ENCODE assay signal across 1 cellular context in the genomic region with DNA sequence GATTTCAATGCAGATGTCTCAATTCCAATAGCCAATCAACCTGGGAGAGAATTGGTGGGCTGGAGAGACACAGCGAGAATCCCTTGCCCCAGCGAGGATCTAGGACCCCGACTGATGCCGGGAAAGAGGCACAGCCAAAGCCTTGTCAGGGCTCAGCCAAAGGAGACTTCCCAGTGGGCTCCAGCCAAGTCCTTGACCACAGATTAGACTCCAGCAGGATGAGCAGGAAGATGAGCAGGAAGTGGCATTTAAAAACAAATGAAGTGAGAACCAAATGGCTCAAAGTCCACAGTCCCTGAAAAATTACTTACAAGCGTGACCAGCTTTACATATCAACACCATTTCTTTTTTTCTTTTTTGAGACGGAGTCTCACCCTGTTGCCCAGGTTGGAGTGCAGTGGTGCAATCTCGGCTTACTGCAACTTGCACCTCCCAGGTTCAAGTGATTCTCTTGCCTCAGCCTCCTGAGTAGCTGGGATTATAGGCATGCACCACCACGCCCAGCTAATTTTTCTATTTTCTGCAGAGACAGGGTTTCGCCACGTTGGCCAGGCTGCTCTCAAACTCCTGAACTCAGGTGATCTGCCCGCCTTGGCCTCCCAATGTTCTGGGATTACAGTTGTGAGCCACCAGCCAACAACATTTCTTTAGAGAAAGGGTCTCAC.
TF ChIP-seq lines count a peak whose summit lies in the region.

No MANE protein-coding gene starts in this region.

TF ChIP-seq in GM23338, 12 proteins besides CTCF, POLR2A, EP300 and RAD21 (continued from another document):
- TF ChIP-seq, protein P1, sequence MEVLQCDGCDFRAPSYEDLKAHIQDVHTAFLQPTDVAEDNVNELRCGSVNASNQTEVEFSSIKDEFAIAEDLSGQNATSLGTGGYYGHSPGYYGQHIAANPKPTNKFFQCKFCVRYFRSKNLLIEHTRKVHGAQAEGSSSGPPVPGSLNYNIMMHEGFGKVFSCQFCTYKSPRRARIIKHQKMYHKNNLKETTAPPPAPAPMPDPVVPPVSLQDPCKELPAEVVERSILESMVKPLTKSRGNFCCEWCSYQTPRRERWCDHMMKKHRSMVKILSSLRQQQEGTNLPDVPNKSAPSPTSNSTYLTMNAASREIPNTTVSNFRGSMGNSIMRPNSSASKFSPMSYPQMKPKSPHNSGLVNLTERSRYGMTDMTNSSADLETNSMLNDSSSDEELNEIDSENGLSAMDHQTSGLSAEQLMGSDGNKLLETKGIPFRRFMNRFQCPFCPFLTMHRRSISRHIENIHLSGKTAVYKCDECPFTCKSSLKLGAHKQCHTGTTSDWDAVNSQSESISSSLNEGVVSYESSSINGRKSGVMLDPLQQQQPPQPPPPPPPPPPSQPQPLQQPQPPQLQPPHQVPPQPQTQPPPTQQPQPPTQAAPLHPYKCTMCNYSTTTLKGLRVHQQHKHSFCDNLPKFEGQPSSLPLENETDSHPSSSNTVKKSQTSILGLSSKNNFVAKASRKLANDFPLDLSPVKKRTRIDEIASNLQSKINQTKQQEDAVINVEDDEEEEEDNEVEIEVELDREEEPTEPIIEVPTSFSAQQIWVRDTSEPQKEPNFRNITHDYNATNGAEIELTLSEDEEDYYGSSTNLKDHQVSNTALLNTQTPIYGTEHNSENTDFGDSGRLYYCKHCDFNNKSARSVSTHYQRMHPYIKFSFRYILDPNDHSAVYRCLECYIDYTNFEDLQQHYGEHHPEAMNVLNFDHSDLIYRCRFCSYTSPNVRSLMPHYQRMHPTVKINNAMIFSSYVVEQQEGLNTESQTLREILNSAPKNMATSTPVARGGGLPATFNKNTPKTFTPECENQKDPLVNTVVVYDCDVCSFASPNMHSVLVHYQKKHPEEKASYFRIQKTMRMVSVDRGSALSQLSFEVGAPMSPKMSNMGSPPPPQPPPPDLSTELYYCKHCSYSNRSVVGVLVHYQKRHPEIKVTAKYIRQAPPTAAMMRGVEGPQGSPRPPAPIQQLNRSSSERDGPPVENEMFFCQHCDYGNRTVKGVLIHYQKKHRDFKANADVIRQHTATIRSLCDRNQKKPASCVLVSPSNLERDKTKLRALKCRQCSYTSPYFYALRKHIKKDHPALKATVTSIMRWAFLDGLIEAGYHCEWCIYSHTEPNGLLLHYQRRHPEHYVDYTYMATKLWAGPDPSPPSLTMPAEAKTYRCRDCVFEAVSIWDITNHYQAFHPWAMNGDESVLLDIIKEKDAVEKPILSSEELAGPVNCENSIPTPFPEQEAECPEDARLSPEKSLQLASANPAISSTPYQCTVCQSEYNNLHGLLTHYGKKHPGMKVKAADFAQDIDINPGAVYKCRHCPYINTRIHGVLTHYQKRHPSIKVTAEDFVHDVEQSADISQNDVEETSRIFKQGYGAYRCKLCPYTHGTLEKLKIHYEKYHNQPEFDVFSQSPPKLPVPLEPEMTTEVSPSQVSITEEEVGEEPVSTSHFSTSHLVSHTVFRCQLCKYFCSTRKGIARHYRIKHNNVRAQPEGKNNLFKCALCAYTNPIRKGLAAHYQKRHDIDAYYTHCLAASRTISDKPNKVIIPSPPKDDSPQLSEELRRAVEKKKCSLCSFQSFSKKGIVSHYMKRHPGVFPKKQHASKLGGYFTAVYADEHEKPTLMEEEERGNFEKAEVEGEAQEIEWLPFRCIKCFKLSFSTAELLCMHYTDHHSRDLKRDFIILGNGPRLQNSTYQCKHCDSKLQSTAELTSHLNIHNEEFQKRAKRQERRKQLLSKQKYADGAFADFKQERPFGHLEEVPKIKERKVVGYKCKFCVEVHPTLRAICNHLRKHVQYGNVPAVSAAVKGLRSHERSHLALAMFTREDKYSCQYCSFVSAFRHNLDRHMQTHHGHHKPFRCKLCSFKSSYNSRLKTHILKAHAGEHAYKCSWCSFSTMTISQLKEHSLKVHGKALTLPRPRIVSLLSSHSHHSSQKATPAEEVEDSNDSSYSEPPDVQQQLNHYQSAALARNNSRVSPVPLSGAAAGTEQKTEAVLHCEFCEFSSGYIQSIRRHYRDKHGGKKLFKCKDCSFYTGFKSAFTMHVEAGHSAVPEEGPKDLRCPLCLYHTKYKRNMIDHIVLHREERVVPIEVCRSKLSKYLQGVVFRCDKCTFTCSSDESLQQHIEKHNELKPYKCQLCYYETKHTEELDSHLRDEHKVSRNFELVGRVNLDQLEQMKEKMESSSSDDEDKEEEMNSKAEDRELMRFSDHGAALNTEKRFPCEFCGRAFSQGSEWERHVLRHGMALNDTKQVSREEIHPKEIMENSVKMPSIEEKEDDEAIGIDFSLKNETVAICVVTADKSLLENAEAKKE (CRISPR knock-in tag; IDR thresholded peaks at IDR 0.05) = no peak
- TF ChIP-seq REST (IDR thresholded peaks at IDR 0.05; ENCODE audit: unreplicated experiment) (no peak), EZH2phosphoT487 (IDR thresholded peaks at IDR 0.05; ENCODE audit: unreplicated experiment) (no peak), ZNF331 (CRISPR knock-in tag; IDR thresholded peaks at IDR 0.05; ENCODE audit: low read depth) (no peak), CREB1 (CRISPR knock-in tag; IDR thresholded peaks at IDR 0.05; ENCODE audit: low read depth) (no peak), POLR2AphosphoS5 (IDR thresholded peaks at IDR 0.05; ENCODE audit: low read depth) (no peak; the same call in 1 of the 2 replicates)
